Comparison of ENCODE assay signal across 29 cellular contexts in genomic region chr12:971991-972390, GRCh38.
"Had no signal": no experiment of that assay in that cellular context is flagged by ENCODE, and none has a peak within 500 bp of the region (broad histone marks: within the 10 kb centered on the region; RNA-seq: fewer than 3 reads in every experiment).

No MANE protein-coding gene starts in this region.

- H3K27ac ChIP-seq: VCaP, WERI-Rb-1 had no signal

- FAIRE-seq: TTC549 had no signal

- DNase-seq: activated B cell treated with CpG ODN at 0.5 μM for 24 hours; activated CD4-positive, alpha-beta memory T cell treated with anti-CD3 and anti-CD28 coated beads for 36 hours; activated CD4-positive, alpha-beta memory T cell treated with anti-CD3 and anti-CD28 coated beads, Interleukin-2, amount 10 ng/mL, durations not matched to agents 7 days and 5 days; activated CD4-positive, alpha-beta T cell treated with anti-CD3 and anti-CD28 coated beads for 1 hour; activated CD4-positive, alpha-beta T cell treated with anti-CD3 and anti-CD28 coated beads for 36 hours; activated CD4-positive, alpha-beta T cell treated with anti-CD3 and anti-CD28 coated beads for 4 hours; activated CD4-positive, alpha-beta T cell treated with anti-CD3 and anti-CD28 coated beads for 48 hours; activated CD4-positive, alpha-beta T cell treated with anti-CD3 and anti-CD28 coated beads, Interleukin-2, amount 10 ng/mL, durations not matched to agents 24 days and 14 days; activated CD4-positive, alpha-beta T cell treated with anti-CD3 and anti-CD28 coated beads, Interleukin-2, amount 10 ng/mL, durations not matched to agents 7 days and 5 days; activated CD4-positive, alpha-beta T cell treated with anti-CD3 and anti-CD28 coated beads, Interleukin-2, amount 50 U/mL, for 1 hour; activated CD4-positive, alpha-beta T cell treated with anti-CD3 and anti-CD28 coated beads, Interleukin-2, amount 50 U/mL, for 4 hours; activated CD4-positive, alpha-beta T cell treated with anti-CD3 and anti-CD28 coated beads, Interleukin-2, amount 50 U/mL, for 48 hours; activated CD4-positive, CD25-positive, alpha-beta regulatory T cell; activated CD4-positive, CD25-positive, alpha-beta regulatory T cell treated with anti-CD3 and anti-CD28 coated beads, Interleukin-2, amount 50 U/mL, for 72 hours; activated CD8-positive, alpha-beta memory T cell treated with anti-CD3 and anti-CD28 coated beads for 24 hours; activated CD8-positive, alpha-beta memory T cell treated with anti-CD3 and anti-CD28 coated beads, Interleukin-2, amount 10 ng/mL, durations not matched to agents 7 days and 5 days; activated CD8-positive, alpha-beta memory T cell treated with anti-CD3 and anti-CD28 coated beads, Interleukin-2, amount 50 U/mL, for 4 hours; activated CD8-positive, alpha-beta memory T cell treated with anti-CD3 and anti-CD28 coated beads, Interleukin-2, amount 50 U/mL, for 48 hours; activated CD8-positive, alpha-beta T cell treated with anti-CD3 and anti-CD28 coated beads for 36 hours; activated CD8-positive, alpha-beta T cell treated with anti-CD3 and anti-CD28 coated beads, Interleukin-2, amount 10 ng/mL, durations not matched to agents 7 days and 5 days; T-cell; T-helper 1 cell; T-helper 17 cell; T-helper 2 cell; T-helper 9 cell; T1000; WERI-Rb-1 had no signal

- H3K36me3 ChIP-seq: WERI-Rb-1 had no signal
